Comparison of ENCODE assay signal across 22 cellular contexts in the genomic region with DNA sequence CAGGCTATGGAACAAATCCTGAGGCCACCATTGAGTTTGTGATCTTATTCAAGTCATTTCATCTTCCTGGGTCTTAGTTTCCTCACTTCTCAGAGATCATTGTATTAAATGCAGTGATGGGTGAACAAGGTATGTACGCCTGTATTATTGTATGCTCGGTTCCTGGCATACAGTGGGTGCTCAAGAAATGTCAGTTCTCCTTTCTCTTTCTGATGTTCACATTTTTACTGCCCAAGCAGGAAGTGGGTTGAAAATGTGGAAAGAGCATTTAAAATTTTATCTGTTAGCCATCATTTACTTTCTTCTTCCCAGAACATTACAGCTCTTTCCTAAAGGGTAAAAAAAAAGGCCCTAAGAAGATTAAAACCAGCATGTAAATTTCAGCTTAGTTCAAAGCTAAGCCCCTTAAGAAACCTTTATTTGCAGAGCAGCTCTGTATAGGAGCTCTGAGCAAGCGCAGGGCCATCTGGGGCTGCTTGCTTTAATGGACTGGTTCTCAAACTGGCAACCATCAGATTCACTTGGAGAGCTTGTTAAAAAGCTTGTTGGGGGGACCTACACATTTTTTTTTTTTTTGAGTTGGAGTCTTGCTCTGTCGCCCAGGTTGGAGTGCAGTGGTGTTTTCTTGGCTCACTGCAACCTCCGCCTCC.
DNase-seq lines count a peak whose midpoint lies in the region; ATAC-seq and TF ChIP-seq lines count a peak whose summit lies in the region.
"Had no signal": no experiment of that assay in that cellular context is flagged by ENCODE, and none has a peak within 500 bp of the region (broad histone marks: within the 10 kb centered on the region; RNA-seq: fewer than 3 reads in every experiment).

No MANE protein-coding gene starts in this region.

- H3K4me3 ChIP-seq in esophagus muscularis mucosa, result no peak overlapping the region
- H3K4me3 ChIP-seq: hepatocyte, psoas muscle, testis had no signal

- no peak for TF ChIP-seq EP300 in esophagus muscularis mucosa (IDR thresholded peaks at IDR 0.05)

- intact Hi-C loops in esophagus muscularis mucosa (cut with DNase I), result no loop called here

- H3K4me1 ChIP-seq in esophagus muscularis mucosa, result peaks cover 0 to 16% (median 0%) of the 10 kb centered on the region in 4 donors
- H3K4me1 ChIP-seq: psoas muscle, testis had no signal

- no peaks in the 10 kb centered on the region for H3K27me3 ChIP-seq in esophagus muscularis mucosa
- H3K27me3 ChIP-seq: hepatocyte, testis had no signal

- TF ChIP-seq POLR2A in esophagus muscularis mucosa (IDR thresholded peaks at IDR 0.05; ENCODE audit: low read depth), result no peak

- no peaks in the 10 kb centered on the region for H3K9me3 ChIP-seq in esophagus muscularis mucosa
- H3K9me3 ChIP-seq: psoas muscle, testis had no signal

- no peak for TF ChIP-seq CTCF in esophagus muscularis mucosa (IDR thresholded peaks at IDR 0.05)

- DNase-seq in D341Med (ENCODE audit: low spot score), result peak; percentile 73
- peak; percentile 97 for DNase-seq in NCI-H82 (lab: John Stamatoyannopoulos, UW)
- DNase-seq in germinal center (ENCODE audit: low spot score), result peak; percentile 9
- DNase-seq in esophagus muscularis mucosa (ENCODE audit: extremely low spot score), result no peak
- no peak for DNase-seq in A172 (ENCODE audit: low spot score)
- no peak for DNase-seq in NCI-H2171 treated with DMSO at 0.1 percent for 48 hours (lab: John Stamatoyannopoulos, UW)
- DNase-seq: activated CD4-positive, CD25-positive, alpha-beta regulatory T cell; activated effector memory CD4-positive, alpha-beta T cell treated with Interleukin-2 at 50 U/mL for 16 hours; aorta; Calu3; kidney; NCI-H2081 treated with DMSO at 0.1 percent for 48 hours; nephron progenitor cell; psoas muscle; RPMI8226; small intestine; stimulated activated CD4-positive, alpha-beta T cell treated with anti-CD3 and anti-CD28 coated beads, Interleukin-4, amount 100 ng/mL, for 4 hours; testis had no signal

- ATAC-seq in GM21723 (IDR thresholded peaks at IDR 0.05; ENCODE audit: unreplicated experiment), result peak; percentile 44
- no peak for ATAC-seq in GM21447 (IDR thresholded peaks at IDR 0.05; ENCODE audit: unreplicated experiment)
- ATAC-seq: HCT116, psoas muscle had no signal

- WGBS in esophagus muscularis mucosa, result 89% methylated on average over 5 of the region's 5 CpGs

- H3K36me3 ChIP-seq in esophagus muscularis mucosa, result no peaks in the 10 kb centered on the region

- no peak overlapping the region for H3K27ac ChIP-seq in esophagus muscularis mucosa (replicated peaks in 1 of 4)
- H3K27ac ChIP-seq: hepatocyte, psoas muscle, testis had no signal

Comparison
In these comparisons a context has a peak if more than half of its experiments do, and no peak if none do; other contexts are left out.
1. DNase-seq: peak in D341Med (single experiment), NCI-H82 (single experiment) and germinal center (single experiment); none in esophagus muscularis mucosa (single experiment), A172 (single experiment) and NCI-H2171 treated with DMSO at 0.1 percent for 48 hours (single experiment).